22 cellular contexts compared by ENCODE assay signal in the genomic region with DNA sequence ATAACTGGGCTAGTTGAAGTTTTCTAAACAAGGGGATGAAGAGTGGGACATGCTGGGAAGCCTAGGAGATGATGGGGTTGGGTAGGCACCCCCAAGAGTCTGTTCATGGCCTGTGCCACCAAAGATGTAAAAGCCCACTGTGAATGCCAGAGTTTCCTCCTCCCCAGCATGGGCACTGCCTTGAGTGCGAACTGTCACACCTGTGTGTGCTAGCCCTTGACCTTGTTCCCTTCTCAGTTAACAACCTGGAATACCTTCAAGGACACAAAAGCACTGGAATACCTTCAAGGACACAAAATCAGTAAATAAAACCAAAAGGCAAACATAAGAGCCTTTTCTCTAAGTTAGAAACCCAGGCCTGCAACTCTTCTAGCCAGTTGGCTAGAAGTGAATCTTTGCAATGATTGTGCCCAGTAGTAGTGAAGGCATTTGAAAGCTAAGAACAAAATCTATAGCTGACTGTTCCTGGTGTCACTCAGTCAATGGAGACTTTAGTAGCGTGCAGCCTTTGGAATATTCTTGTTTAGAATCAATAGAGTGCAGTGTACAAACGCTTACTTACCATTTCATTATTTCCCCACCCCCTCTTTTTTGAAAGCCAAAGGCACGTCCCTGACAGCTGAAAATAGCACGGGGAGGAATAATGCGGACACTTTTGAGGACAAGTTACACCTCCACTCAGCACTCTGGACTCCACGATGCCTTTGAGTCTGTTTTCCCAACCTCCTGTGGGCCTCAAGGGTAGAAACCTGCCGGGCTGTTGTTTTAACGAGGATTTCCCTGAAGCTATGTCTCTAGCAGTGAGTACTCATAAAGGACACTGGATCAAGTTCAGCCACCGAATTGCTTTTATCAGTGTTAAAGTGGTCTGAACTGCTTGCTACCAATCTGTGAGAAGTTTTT. TPM values are rescaled to one million over a fixed set of nuclear protein-coding genes. Genes with fewer than 3 reads are reported as not detected.
DNase-seq lines count a peak whose midpoint lies in the region; ATAC-seq and TF ChIP-seq lines count a peak whose summit lies in the region.
"Had no signal": no experiment of that assay in that cellular context is flagged by ENCODE, and none has a peak within 500 bp of the region (broad histone marks: within the 10 kb centered on the region; RNA-seq: fewer than 3 reads in every experiment).

No MANE protein-coding gene starts in this region.

- ATAC-seq in heart right ventricle (peak; percentile 49 to 79 (median 70)), GM18505 (IDR thresholded peaks at IDR 0.05; ENCODE audit: unreplicated experiment) (no peak)
- ATAC-seq in activated CD4-positive, CD25-positive, alpha-beta regulatory T cell treated with anti-CD3 and anti-CD28 coated beads, Interleukin-2, amount 50 U/mL, for 24 hours, result no peak

- H2AFZ ChIP-seq in H9 (ENCODE audit: low read length), result no peak overlapping the region

- H3T11ph ChIP-seq in H9 (ENCODE audit: low read length), result no peak overlapping the region

- H3K27ac ChIP-seq in H9 (ENCODE audit: insufficient read length, low read depth, low read length) (no peak overlapping the region), heart right ventricle (peak overlapping the region in 8 of 10 donors; percentile 23 to 52 (median 39))
- H3K27ac ChIP-seq: BLaER1, epithelial cell of prostate, SJSA1 had no signal

- no peaks in the 10 kb centered on the region for H3K27me3 ChIP-seq in H9 (ENCODE audit: insufficient read depth, low read length)
- no peaks in the 10 kb centered on the region for H3K27me3 ChIP-seq in heart right ventricle
- H3K27me3 ChIP-seq: BLaER1, SJSA1 had no signal

- H3K4me1 Mint-ChIP-seq in activated CD4-positive, alpha-beta T cell treated with anti-CD3 and anti-CD28 coated beads, Interleukin-2, amount 10 ng/mL, durations not matched to agents 7 days and 5 days, result peaks cover 22% of the 10 kb centered on the region
- H3K4me1 Mint-ChIP-seq in H9, result peaks cover 20 to 29% of the 10 kb centered on the region in 2 experiments
- no peaks in the 10 kb centered on the region for H3K4me1 Mint-ChIP-seq in nephron

- H3K14ac ChIP-seq in H9 (ENCODE audit: insufficient read depth, low read length), result no peak overlapping the region

- H2BK120ac ChIP-seq in H9 (ENCODE audit: low read depth, low read length, poor library complexity, severe bottlenecking), result no peak overlapping the region

- TF ChIP-seq CTCF in H9 (conservative IDR thresholded peaks at IDR 0.05), result no peak
- TF ChIP-seq CTCF in heart right ventricle (IDR thresholded peaks at IDR 0.05), result no peak
- no peak for TF ChIP-seq CTCF in nephron (IDR thresholded peaks at IDR 0.05; ENCODE audit: unreplicated experiment in 3 of 3)

- H3K9me3 ChIP-seq in H9 (ENCODE audit: control insufficient read depth, low read depth, low read length) (no peaks in the 10 kb centered on the region), heart right ventricle (no peaks in the 10 kb centered on the region)
- H3K9me3 ChIP-seq: BLaER1, SJSA1 had no signal

- CTCF ChIA-PET in activated CD4-positive, alpha-beta T cell treated with anti-CD3 and anti-CD28 coated beads, Interleukin-2, amount 10 ng/mL, durations not matched to agents 7 days and 5 days (lab: Charles Lee), result interaction anchor here (1.2 kb wide), 2 partner anchors 9 to 16 kb away, joined by 3 read pairs; no protein-coding TSS in a partner anchor

- no peaks in the 10 kb centered on the region for H3K79me2 ChIP-seq in H9 (ENCODE audit: insufficient read depth, low read length)

- WGBS in H9 (ENCODE audit: extremely low coverage, insufficient read length, low lambda C conversion rate), result no CpG with 5 or more reads among the region's 10 CpGs
- 42 to 62% methylated on average over 10 of the region's 10 CpGs for WGBS in heart right ventricle, 2 donors

- H3K36me3 Mint-ChIP-seq in activated CD4-positive, alpha-beta T cell treated with anti-CD3 and anti-CD28 coated beads, Interleukin-2, amount 10 ng/mL, durations not matched to agents 7 days and 5 days (ENCODE audit: low read depth), result peaks cover 67% of the 10 kb centered on the region
- H3K36me3 Mint-ChIP-seq in H9 (ENCODE audit: insufficient read depth in 1 of 3, low read depth in 3 of 3) (peaks cover 19 to 36% (median 19%) of the 10 kb centered on the region in 3 experiments; a peak in 6 of 7 replicates), nephron (ENCODE audit: low read depth) (peaks cover 69% of the 10 kb centered on the region)

- peak overlapping the region; percentile 36 for H3K27ac Mint-ChIP-seq in activated CD4-positive, alpha-beta T cell treated with anti-CD3 and anti-CD28 coated beads, Interleukin-2, amount 10 ng/mL, durations not matched to agents 7 days and 5 days
- H3K27ac Mint-ChIP-seq in H9, result peak overlapping the region; percentile 42 to 83 (median 59); a peak in 5 of 7 replicates
- peak overlapping the region; percentile 19 to 95 (median 28) for H3K27ac Mint-ChIP-seq in nephron
- H3K27ac Mint-ChIP-seq: dendritic cell treated with granulocyte-macrophage colony-stimulating factor and Interleukin-4, amounts not matched to agents 40 ng/mL and 50 ng/mL, for 4 days; T-helper 2 cell treated with Interferon-gamma antibody and Interleukin-4, amounts not matched to agents 5 μg/mL and 100 μg/mL, for 36 hours had no signal

- no peak overlapping the region for H3K18ac ChIP-seq in H9 (ENCODE audit: insufficient read length, low read depth, low read length)

- H3K9me3 Mint-ChIP-seq in activated CD4-positive, alpha-beta T cell treated with anti-CD3 and anti-CD28 coated beads, Interleukin-2, amount 10 ng/mL, durations not matched to agents 7 days and 5 days, result no peaks in the 10 kb centered on the region
- H3K9me3 Mint-ChIP-seq in H9 (no peaks in the 10 kb centered on the region), nephron (no peaks in the 10 kb centered on the region)
- H3K9me3 Mint-ChIP-seq: dendritic cell treated with granulocyte-macrophage colony-stimulating factor and Interleukin-4, amounts not matched to agents 40 ng/mL and 50 ng/mL, for 4 days; T-helper 2 cell treated with Interferon-gamma antibody and Interleukin-4, amounts not matched to agents 5 μg/mL and 100 μg/mL, for 36 hours had no signal

- no peak overlapping the region for H4K8ac ChIP-seq in H9 (replicated peaks; ENCODE audit: insufficient read length, low read depth, low read length)

- TF ChIP-seq POLR2A in GM18505 (IDR thresholded peaks at IDR 0.05; ENCODE audit: borderline replicate concordance, extremely low read depth, insufficient read depth, insufficient read length), result no peak

- H3K4me3 ChIP-seq in heart right ventricle, result no peak overlapping the region
- H3K4me3 ChIP-seq: BLaER1, SJSA1 had no signal

- H3K4me2 ChIP-seq in H9 (ENCODE audit: insufficient read depth, insufficient read length, low read length), result no peak overlapping the region
- H3K4me2 ChIP-seq: BLaER1 had no signal

- DNase-seq in activated CD4-positive, alpha-beta T cell treated with anti-CD3 and anti-CD28 coated beads, Interleukin-2, amount 10 ng/mL, durations not matched to agents 7 days and 5 days, result no peak
- no peak for DNase-seq in activated CD4-positive, alpha-beta T cell treated with anti-CD3 and anti-CD28 coated beads, Interleukin-2, amount 50 U/mL, for 48 hours
- DNase-seq in H9, result no peak
- DNase-seq in heart right ventricle, result no peak
- no peak for DNase-seq in head of caudate nucleus
- DNase-seq: activated CD4-positive, CD25-positive, alpha-beta regulatory T cell; activated CD8-positive, alpha-beta memory T cell treated with anti-CD3 and anti-CD28 coated beads, Interleukin-2, amount 50 U/mL, for 48 hours; DMS79; mammary epithelial cell; NCI-H1417; NCI-H2171; NCI-H774; OCI-M1; stimulated activated CD4-positive, alpha-beta T cell treated with anti-CD3 and anti-CD28 coated beads, Interleukin-12 subunit alpha, Interleukin-12 subunit beta, amount 100 ng/mL, for 4 hours had no signal

- no peaks in the 10 kb centered on the region for H3K23me2 ChIP-seq in H9 (ENCODE audit: insufficient read length, low read depth, low read length, poor library complexity, severe bottlenecking)

- no peaks in the 10 kb centered on the region for H4K20me1 ChIP-seq in H9 (ENCODE audit: control insufficient read depth, insufficient read depth, insufficient read length)

- H3K4ac ChIP-seq in H9 (ENCODE audit: low read depth, low read length), result no peak overlapping the region

- no peak overlapping the region for H2BK20ac ChIP-seq in H9 (ENCODE audit: low read depth, low read length, poor library complexity, severe bottlenecking)

- intact Hi-C loops in heart right ventricle (cut with DNase I), result loop anchor here in 7 of 10 donors (5.0 to 10.0 kb wide), 7 partner anchors 37 to 654 kb away; a partner anchor contains a TSS
- intact Hi-C loops in head of caudate nucleus (cut with DNase I), result loop anchor here (10.0 kb wide), 1 partner anchor 84 kb away; a partner anchor contains a TSS

- no peaks in the 10 kb centered on the region for H3K79me1 ChIP-seq in H9 (ENCODE audit: insufficient read depth, low read depth, low read length, poor library complexity, severe bottlenecking)

- no peak overlapping the region for H3K56ac ChIP-seq in H9 (ENCODE audit: insufficient read length, low read depth, low read length)

- no peak overlapping the region for H2BK15ac ChIP-seq in H9 (ENCODE audit: low read depth, low read length)

- no peak overlapping the region for H4K91ac ChIP-seq in H9 (ENCODE audit: insufficient read length, low read depth, low read length)

- POLR2A ChIA-PET in activated CD4-positive, alpha-beta T cell treated with anti-CD3 and anti-CD28 coated beads, Interleukin-2, amount 10 ng/mL, durations not matched to agents 7 days and 5 days (lab: Charles Lee), result interaction anchor here (0.9 kb wide), 1 partner anchor 10 kb away, joined by 6 read pairs; no protein-coding TSS in a partner anchor

- H2BK5ac ChIP-seq in H9 (ENCODE audit: insufficient read length, low read length), result no peak overlapping the region

- no peak overlapping the region for H3K9ac ChIP-seq in H9 (ENCODE audit: extremely low read depth, insufficient read length, low read length)
- H3K9ac ChIP-seq: BLaER1 had no signal

- no peak overlapping the region for H3K4me3 Mint-ChIP-seq in activated CD4-positive, alpha-beta T cell treated with anti-CD3 and anti-CD28 coated beads, Interleukin-2, amount 10 ng/mL, durations not matched to agents 7 days and 5 days
- H3K4me3 Mint-ChIP-seq in H9 (no peak overlapping the region), nephron (no peak overlapping the region)
- H3K4me3 Mint-ChIP-seq: dendritic cell treated with granulocyte-macrophage colony-stimulating factor and Interleukin-4, amounts not matched to agents 40 ng/mL and 50 ng/mL, for 4 days; T-helper 2 cell treated with Interferon-gamma antibody and Interleukin-4, amounts not matched to agents 5 μg/mL and 100 μg/mL, for 36 hours had no signal

- H3K4me1 ChIP-seq in H9 (ENCODE audit: insufficient read depth, low read length) (no peaks in the 10 kb centered on the region; the same call in 1 of the 2 replicates), heart right ventricle (peaks cover 0 to 28% (median 5%) of the 10 kb centered on the region in 9 donors)
- H3K4me1 ChIP-seq: BLaER1 had no signal

- H2AK5ac ChIP-seq in H9 (ENCODE audit: insufficient read length, low read length), result no peak overlapping the region

- no peak overlapping the region for H4K5ac ChIP-seq in H9 (ENCODE audit: insufficient read length, low read depth, low read length)

- H3K36me3 ChIP-seq in heart right ventricle, result peaks cover 0 to 99% (median 23%) of the 10 kb centered on the region in 9 donors

- H3K27me3 Mint-ChIP-seq in activated CD4-positive, alpha-beta T cell treated with anti-CD3 and anti-CD28 coated beads, Interleukin-2, amount 10 ng/mL, durations not matched to agents 7 days and 5 days, result no peaks in the 10 kb centered on the region
- H3K27me3 Mint-ChIP-seq in H9 (ENCODE audit: low read depth) (no peaks in the 10 kb centered on the region), nephron (ENCODE audit: low read depth) (no peaks in the 10 kb centered on the region)
- H3K27me3 Mint-ChIP-seq: dendritic cell treated with granulocyte-macrophage colony-stimulating factor and Interleukin-4, amounts not matched to agents 40 ng/mL and 50 ng/mL, for 4 days had no signal

- no peak overlapping the region for H2BK12ac ChIP-seq in H9 (ENCODE audit: insufficient read length, low read depth, low read length)

- no peak overlapping the region for H3K23ac ChIP-seq in H9 (ENCODE audit: insufficient read length, low read depth, low read length)

RNA-seq across cellular contexts. Expression of a gene that starts 24.2 kb away (rescaled TPM):
- total RNA-seq in activated CD4-positive, alpha-beta T cell treated with anti-CD3 and anti-CD28 coated beads, Interleukin-2, amount 10 ng/mL, durations not matched to agents 7 days and 5 days, result 10 to 100 TPM; 73.4 to 75.0 TPM
- total RNA-seq in H9 (2021), result 112 and 113 TPM in 2 replicates
- 100 to 1,000 TPM in 1 of 10 donors, 10 to 100 TPM in 9; 76.6 to 103 (median 87.5) TPM for total RNA-seq in heart right ventricle
- polyA plus RNA-seq in heart right ventricle, result 10 to 100 TPM; 39.0 to 85.3 TPM

Comparison
In these comparisons a context has a peak if more than half of its experiments do, and no peak if none do; other contexts are left out.
1. ATAC-seq: peak in heart right ventricle (8 of 8); none in GM18505 (single experiment) and activated CD4-positive, CD25-positive, alpha-beta regulatory T cell treated with anti-CD3 and anti-CD28 coated beads, Interleukin-2, amount 50 U/mL, for 24 hours (0 of 2).
2. Peak in every context shown above with its lines, with median percentiles within 50 percentile points of each other: H3K27ac Mint-ChIP-seq.